ENCODE assay signal across 8 cellular contexts in the genomic region with DNA sequence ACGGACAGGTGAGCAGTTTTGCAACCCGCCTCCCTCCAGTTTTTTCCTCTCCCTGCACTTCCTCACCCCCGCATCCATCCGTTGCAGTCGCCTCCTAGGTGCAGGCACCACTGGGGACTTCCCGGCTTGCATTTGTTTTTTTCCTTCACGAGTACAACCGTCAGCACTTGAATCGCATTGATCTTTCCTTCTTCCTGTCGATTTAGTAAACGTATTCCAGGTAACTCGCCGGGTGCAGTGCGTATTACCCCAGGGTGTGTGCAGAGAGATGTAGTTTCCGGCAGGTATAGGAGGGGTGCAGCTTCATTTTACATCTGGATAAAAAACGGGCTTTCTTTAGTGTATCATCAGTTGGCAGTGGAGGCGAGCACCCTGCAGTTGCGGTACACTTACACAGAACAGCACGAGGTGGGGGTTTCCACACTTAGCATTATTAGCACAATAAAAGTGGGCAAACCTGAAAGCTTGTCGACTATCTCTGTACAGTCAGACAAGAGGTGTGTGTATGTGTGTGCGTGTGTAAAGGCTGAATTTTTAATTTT.
DNase-seq lines count a peak whose midpoint lies in the region; ATAC-seq, FAIRE-seq and TF ChIP-seq lines count a peak whose summit lies in the region.

Gene SORL1-AS1, minus strand, starts transcription at position 359 of the 542 bp plus-strand sequence.

- H3K36me3 Mint-ChIP-seq in naive thymus-derived CD4-positive, alpha-beta T cell, result peaks cover 10 to 72% (median 49%) of the 10 kb centered on the region in 5 donors

- 3 to 8% methylated on average over 4 to 21 of the region's 21 CpGs for WGBS in transverse colon (ENCODE audit: low coverage in 1 of 2), 2 donors

- peak within 1 kb of the TSS; percentile 83 for H3K27ac ChIP-seq in naive thymus-derived CD4-positive, alpha-beta T cell (ENCODE audit: low read depth, low read length)
- peak within 1 kb of the TSS; percentile 88 to 92 (median 91) for H3K27ac ChIP-seq in transverse colon

- H3K4me1 ChIP-seq in naive thymus-derived CD4-positive, alpha-beta T cell (ENCODE audit: control insufficient read depth in 2 of 2, insufficient read depth in 2 of 2, low read length in 2 of 2), result peaks cover 52 to 73% of the 10 kb centered on the region in 2 donors
- peaks cover 6 to 41% (median 14%) of the 10 kb centered on the region in 4 donors for H3K4me1 ChIP-seq in transverse colon

- peaks cover 73 to 89% (median 81%) of the 10 kb centered on the region in 7 donors for H3K4me1 Mint-ChIP-seq in naive thymus-derived CD4-positive, alpha-beta T cell

- H3K9me3 ChIP-seq in naive thymus-derived CD4-positive, alpha-beta T cell (ENCODE audit: control insufficient read depth in 2 of 3, low read length in 3 of 3), result peaks cover 0 to 3% (median 0%) of the 10 kb centered on the region in 3 experiments
- H3K9me3 ChIP-seq in transverse colon, result no peaks in the 10 kb centered on the region

- no peaks in the 10 kb centered on the region for H3K27me3 Mint-ChIP-seq in naive thymus-derived CD4-positive, alpha-beta T cell

- in situ Hi-C loops in transverse colon (cut with MboI; ENCODE audit: low pct_ligation_motif_present in 1 of 4, low pct_unique_long_range_greater_than_20kb in 1 of 4, low sequenced_read_pairs in 3 of 4), result no loop called here

- FAIRE-seq in HTR-8/SVneo (lab: Jason Lieb, UNC), result no peak

- no peak for TF ChIP-seq EP300 in transverse colon (IDR thresholded peaks at IDR 0.05; ENCODE audit: low read depth)

- intact Hi-C loops in naive thymus-derived CD4-positive, alpha-beta T cell (cut with micrococcal nuclease), result loop anchor here (1.0 to 5.0 kb wide), 10 partner anchors 12 to 160 kb away; partner anchors contain the start of gene SC5D (in 1 of the 2)
- intact Hi-C loops in transverse colon (cut with DNase I; ENCODE audit: low total_unique reads), result no loop called here

- peaks cover 0 to 3% (median 0%) of the 10 kb centered on the region in 11 donors for H3K9me3 Mint-ChIP-seq in naive thymus-derived CD4-positive, alpha-beta T cell

- no peaks in the 10 kb centered on the region for H3K27me3 ChIP-seq in naive thymus-derived CD4-positive, alpha-beta T cell (ENCODE audit: control insufficient read depth in 2 of 2, insufficient read depth in 2 of 2, low read length in 2 of 2)
- no peaks in the 10 kb centered on the region for H3K27me3 ChIP-seq in transverse colon

- DNase-seq in AG08395 (ENCODE audit: low spot score) (peak; percentile 17), HTR-8/SVneo (ENCODE audit: insufficient read length, low spot score) (peak; percentile 10), transverse colon (peak; percentile 45), GM10248 (ENCODE audit: extremely low spot score) (no peak)
- peak; percentile 28 to 54 for DNase-seq in activated CD4-positive, alpha-beta T cell treated with anti-CD3 and anti-CD28 coated beads for 24 hours (ENCODE audit: low read depth in 2 of 2)
- peak; percentile 63 for DNase-seq in effector CD4-positive, alpha-beta T cell
- peak; percentile 34 to 87 (median 74) for DNase-seq in naive thymus-derived CD4-positive, alpha-beta T cell

- POLR2A ChIA-PET in naive thymus-derived CD4-positive, alpha-beta T cell (lab: Charles Lee), result interaction anchor here (0.5 to 15.0 kb wide), 24 partner anchors 11 to 1837 kb away, joined by 3 to 425 read pairs (median 4); partner anchors contain the start of gene SC5D
- POLR2A ChIA-PET in GM10248 (lab: Yijun Ruan, JAX), result interaction anchor here (0.7 kb wide), 1 partner anchor 9 kb away, joined by 3 read pairs; no protein-coding TSS in a partner anchor

- H3K27ac Mint-ChIP-seq in naive thymus-derived CD4-positive, alpha-beta T cell, result peak within 1 kb of the TSS; percentile 90 to 100 (median 96)

- TF ChIP-seq CTCF in transverse colon (IDR thresholded peaks at IDR 0.05), result no peak
- no peak for TF ChIP-seq CTCF in GM10248 (IDR thresholded peaks at IDR 0.05; ENCODE audit: control extremely low read depth, extremely low read depth, low read depth, missing control alignments)

- peak; percentile 12 for ATAC-seq in GM19397 (IDR thresholded peaks at IDR 0.05; ENCODE audit: unreplicated experiment)
- peak; percentile 71 for ATAC-seq in naive thymus-derived CD4-positive, alpha-beta T cell

- H3K4me3 ChIP-seq in naive thymus-derived CD4-positive, alpha-beta T cell (ENCODE audit: low read length), result peak within 1 kb of the TSS; percentile 80
- H3K4me3 ChIP-seq in transverse colon, result peak within 1 kb of the TSS; percentile 23 to 97 (median 88)

- H3K4me3 Mint-ChIP-seq in naive thymus-derived CD4-positive, alpha-beta T cell, result peak within 1 kb of the TSS; percentile 90 to 99 (median 98)

- peak; percentile 42 for TF ChIP-seq POLR2A in transverse colon (IDR thresholded peaks at IDR 0.05)

- H3K36me3 ChIP-seq in naive thymus-derived CD4-positive, alpha-beta T cell (ENCODE audit: control insufficient read depth in 2 of 3, insufficient read depth in 3 of 3, low read length in 3 of 3), result no peaks in the 10 kb centered on the region
- H3K36me3 ChIP-seq in transverse colon, result no peaks in the 10 kb centered on the region

- CTCF ChIA-PET in naive thymus-derived CD4-positive, alpha-beta T cell (lab: Charles Lee), result interaction anchor here (0.7 to 4.9 kb wide), 4 partner anchors 12 to 129 kb away, joined by 3 to 68 read pairs (median 4); no protein-coding TSS in a partner anchor
- CTCF ChIA-PET in GM10248 (lab: Yijun Ruan, JAX), result interaction anchor here (0.7 to 9.0 kb wide), 2 partner anchors 11 to 31 kb away, joined by 3 to 122 read pairs; no protein-coding TSS in a partner anchor
